29 cellular contexts compared by ENCODE assay signal in genomic region chr14:81819910-81820309, GRCh38.
"Had no signal": no experiment of that assay in that cellular context is flagged by ENCODE, and none has a peak within 500 bp of the region (broad histone marks: within the 10 kb centered on the region; RNA-seq: fewer than 3 reads in every experiment).

No MANE protein-coding gene starts in this region.

- H3K27me3 ChIP-seq: stomach, suprapubic skin, testis, thyroid gland, tibial artery, tibial nerve, transverse colon, upper lobe of left lung, upper lobe of right lung, uterus, vagina had no signal

- DNase-seq: stimulated activated CD4-positive, alpha-beta T cell treated with anti-CD3 and anti-CD28 coated beads, Interleukin-2, amount 100 ng/mL, for 48 hours; stimulated activated CD4-positive, alpha-beta T cell treated with anti-CD3 and anti-CD28 coated beads, Interleukin-4, amount 100 ng/mL, for 1 hour; stimulated activated CD4-positive, alpha-beta T cell treated with anti-CD3 and anti-CD28 coated beads, Interleukin-4, amount 100 ng/mL, for 24 hours; stimulated activated CD4-positive, alpha-beta T cell treated with anti-CD3 and anti-CD28 coated beads, Interleukin-4, amount 100 ng/mL, for 4 hours; stimulated activated CD8-positive, alpha-beta memory T cell treated with anti-CD3 and anti-CD28 coated beads, Interleukin-4, amount 100 ng/mL, for 48 hours; stimulated activated naive B cell treated with anti-CD40 and anti-IgM and Interleukin-4, amounts not matched to agents 10 μg/mL and 1 μg/mL and 100 μg/mL, for 72 hours; stimulated activated naive CD4-positive, alpha-beta T cell; stimulated activated naive CD4-positive, alpha-beta T cell treated with Interleukin-2 at 50 U/mL for 16 hours; stimulated activated naive CD8-positive, alpha-beta T cell treated with anti-CD3 and anti-CD28 coated beads, Interleukin-15, amount 100 ng/mL, for 72 hours; stimulated activated naive CD8-positive, alpha-beta T cell treated with anti-CD3 and anti-CD28 coated beads, Interleukin-15, Interleukin-2, amounts not matched to agents 100 U/mL and 50 U/mL, for 24 hours; stomach; substantia nigra; testis; thyroid gland; tibial artery; transverse colon; trophoblast cell; upper lobe of left lung; upper lobe of right lung; uterus had no signal

- H3K4me1 Mint-ChIP-seq: stimulated activated effector memory CD8-positive, alpha-beta T cell treated with anti-CD3 and anti-CD28 coated beads, Interleukin-12 subunit alpha, Interleukin-12 subunit beta, amount 100 ng/mL, for 72 hours; stimulated activated memory B cell treated with anti-CD40 and anti-IgM and Interleukin-4, amounts not matched to agents 10 μg/mL and 1 μg/mL and 100 μg/mL, for 72 hours; stimulated activated naive B cell treated with anti-CD40 and anti-IgM and Interleukin-4, amounts not matched to agents 10 μg/mL and 1 μg/mL and 100 μg/mL, for 72 hours; stimulated activated naive CD8-positive, alpha-beta T cell treated with anti-CD3 and anti-CD28 coated beads, Interleukin-15, amount 100 ng/mL, for 72 hours had no signal

- H3K36me3 ChIP-seq: stomach, suprapubic skin, thoracic aorta, thyroid gland, tibial artery, tibial nerve, transverse colon, upper lobe of left lung, upper lobe of right lung, uterus, vagina had no signal

- H3K27ac Mint-ChIP-seq: stimulated activated effector memory CD8-positive, alpha-beta T cell treated with anti-CD3 and anti-CD28 coated beads, Interleukin-12 subunit alpha, Interleukin-12 subunit beta, amount 100 ng/mL, for 72 hours; stimulated activated memory B cell treated with anti-CD40 and anti-IgM and Interleukin-4, amounts not matched to agents 10 μg/mL and 1 μg/mL and 100 μg/mL, for 72 hours; stimulated activated naive B cell treated with anti-CD40 and anti-IgM and Interleukin-4, amounts not matched to agents 10 μg/mL and 1 μg/mL and 100 μg/mL, for 72 hours; stimulated activated naive CD8-positive, alpha-beta T cell treated with anti-CD3 and anti-CD28 coated beads, Interleukin-15, amount 100 ng/mL, for 72 hours; stimulated activated naive CD8-positive, alpha-beta T cell treated with anti-CD3 and anti-CD28 coated beads, Interleukin-15, Interleukin-2, amounts not matched to agents 100 ng/mL and 50 ng/mL, for 24 hours; type B pancreatic cell had no signal

- H3K36me3 Mint-ChIP-seq: stimulated activated effector memory CD8-positive, alpha-beta T cell treated with anti-CD3 and anti-CD28 coated beads, Interleukin-12 subunit alpha, Interleukin-12 subunit beta, amount 100 ng/mL, for 72 hours; stimulated activated memory B cell treated with anti-CD40 and anti-IgM and Interleukin-4, amounts not matched to agents 10 μg/mL and 1 μg/mL and 100 μg/mL, for 72 hours; stimulated activated naive B cell treated with anti-CD40 and anti-IgM and Interleukin-4, amounts not matched to agents 10 μg/mL and 1 μg/mL and 100 μg/mL, for 72 hours; type B pancreatic cell had no signal

- H3K4me3 Mint-ChIP-seq: stimulated activated effector memory CD8-positive, alpha-beta T cell treated with anti-CD3 and anti-CD28 coated beads, Interleukin-12 subunit alpha, Interleukin-12 subunit beta, amount 100 ng/mL, for 72 hours; stimulated activated memory B cell treated with anti-CD40 and anti-IgM and Interleukin-4, amounts not matched to agents 10 μg/mL and 1 μg/mL and 100 μg/mL, for 72 hours; stimulated activated naive B cell treated with anti-CD40 and anti-IgM and Interleukin-4, amounts not matched to agents 10 μg/mL and 1 μg/mL and 100 μg/mL, for 72 hours; stimulated activated naive CD8-positive, alpha-beta T cell treated with anti-CD3 and anti-CD28 coated beads, Interleukin-15, amount 100 ng/mL, for 72 hours; stimulated activated naive CD8-positive, alpha-beta T cell treated with anti-CD3 and anti-CD28 coated beads, Interleukin-15, Interleukin-2, amounts not matched to agents 100 ng/mL and 50 ng/mL, for 24 hours; type B pancreatic cell had no signal

- ATAC-seq: stimulated activated effector memory CD8-positive, alpha-beta T cell treated with anti-CD3 and anti-CD28 coated beads, Interleukin-12 subunit alpha, Interleukin-12 subunit beta, amount 100 ng/mL, for 72 hours; stimulated activated memory B cell treated with anti-CD40 and anti-IgM and Interleukin-4, amounts not matched to agents 10 μg/mL and 1 μg/mL and 100 μg/mL, for 72 hours; stimulated activated naive B cell treated with anti-CD40 and anti-IgM and Interleukin-4, amounts not matched to agents 10 μg/mL and 1 μg/mL and 100 μg/mL, for 72 hours; stimulated activated naive CD8-positive, alpha-beta T cell treated with anti-CD3 and anti-CD28 coated beads, Interleukin-15, amount 100 ng/mL, for 72 hours; stimulated activated naive CD8-positive, alpha-beta T cell treated with anti-CD3 and anti-CD28 coated beads, Interleukin-15, Interleukin-2, amounts not matched to agents 100 U/mL and 50 U/mL, for 24 hours; upper lobe of right lung had no signal

- H3K9me3 ChIP-seq: testis, thoracic aorta, thyroid gland, tibial artery, transverse colon, upper lobe of left lung, upper lobe of right lung, uterus, vagina had no signal

- H3K4me3 ChIP-seq: stomach, suprapubic skin, testis, thoracic aorta, thyroid gland, tibial artery, tibial nerve, transverse colon, upper lobe of left lung, upper lobe of right lung, uterus, vagina had no signal

- H3K27me3 Mint-ChIP-seq: stimulated activated memory B cell treated with anti-CD40 and anti-IgM and Interleukin-4, amounts not matched to agents 10 μg/mL and 1 μg/mL and 100 μg/mL, for 72 hours; stimulated activated naive B cell treated with anti-CD40 and anti-IgM and Interleukin-4, amounts not matched to agents 10 μg/mL and 1 μg/mL and 100 μg/mL, for 72 hours; stimulated activated naive CD8-positive, alpha-beta T cell treated with anti-CD3 and anti-CD28 coated beads, Interleukin-15, amount 100 ng/mL, for 72 hours; stimulated activated naive CD8-positive, alpha-beta T cell treated with anti-CD3 and anti-CD28 coated beads, Interleukin-15, Interleukin-2, amounts not matched to agents 100 ng/mL and 50 ng/mL, for 24 hours; type B pancreatic cell had no signal

- FAIRE-seq: urothelium cell line had no signal

- H3K4me1 ChIP-seq: stomach, suprapubic skin, testis, thyroid gland, tibial artery, tibial nerve, transverse colon, upper lobe of left lung, upper lobe of right lung, uterus, vagina had no signal

- H3K27ac ChIP-seq: stomach, suprapubic skin, testis, thoracic aorta, thyroid gland, tibial artery, tibial nerve, transverse colon, upper lobe of left lung, upper lobe of right lung, uterus, vagina had no signal
